8 cellular contexts compared by ENCODE assay signal in genomic region chr22:41746563-41747400, GRCh38. TPM values are rescaled to one million over a fixed set of nuclear protein-coding genes. Genes with fewer than 3 reads are reported as not detected.
DNase-seq lines count a peak whose midpoint lies in the region; ATAC-seq and TF ChIP-seq lines count a peak whose summit lies in the region.

No MANE protein-coding gene starts in this region.

- H3K27ac ChIP-seq in coronary artery (no peak overlapping the region), liver (ENCODE audit: low read depth in 1 of 2, low read length in 2 of 2) (no peak overlapping the region)

- H3K36me3 Mint-ChIP-seq in activated CD4-positive, alpha-beta T cell treated with anti-CD3 and anti-CD28 coated beads for 36 hours (ENCODE audit: low read depth), result no peaks in the 10 kb centered on the region

- POLR2A ChIA-PET in activated CD4-positive, alpha-beta T cell treated with anti-CD3 and anti-CD28 coated beads for 36 hours (lab: Charles Lee), result interaction anchor here (0.6 to 1.4 kb wide), 2 partner anchors 51 to 333 kb away, joined by 3 read pairs; partner anchors contain the start of gene SMDT1

- intact Hi-C loops in activated CD4-positive, alpha-beta T cell treated with anti-CD3 and anti-CD28 coated beads for 36 hours (cut with DNase I, micrococcal nuclease), result loop anchor here (1.0 to 5.0 kb wide), 3 partner anchors 54 to 195 kb away; partner anchors contain the start of gene CCDC134 (in 2 of the 2)

- H3K9me3 Mint-ChIP-seq in activated CD4-positive, alpha-beta T cell treated with anti-CD3 and anti-CD28 coated beads for 36 hours (ENCODE audit: low read depth), result no peaks in the 10 kb centered on the region

- H3K4me3 Mint-ChIP-seq in activated CD4-positive, alpha-beta T cell treated with anti-CD3 and anti-CD28 coated beads for 36 hours, result no peak overlapping the region

- H3K4me1 ChIP-seq in liver (ENCODE audit: control insufficient read depth in 4 of 4, insufficient read depth in 4 of 4, low read length in 3 of 4), result peaks cover 0 to 2% (median 0%) of the 10 kb centered on the region in 4 donors

- CTCF ChIA-PET in activated CD4-positive, alpha-beta T cell treated with anti-CD3 and anti-CD28 coated beads for 36 hours (lab: Charles Lee), result interaction anchor here (0.5 to 1.9 kb wide), 27 partner anchors 8 to 606 kb away, joined by 3 to 13 read pairs (median 4); partner anchors contain the start of gene CCDC134

- no peaks in the 10 kb centered on the region for H3K9me3 ChIP-seq in liver (ENCODE audit: control insufficient read depth in 4 of 4, low read length in 3 of 4)

- TF ChIP-seq CTCF in coronary artery (IDR thresholded peaks at IDR 0.05), result peak; percentile 50
- TF ChIP-seq CTCF in liver (IDR thresholded peaks at IDR 0.05; ENCODE audit: low read depth, low read length, missing input control), result peak; percentile 65

- H3K4me1 Mint-ChIP-seq in activated CD4-positive, alpha-beta T cell treated with anti-CD3 and anti-CD28 coated beads for 36 hours, result peaks cover 3% of the 10 kb centered on the region

- TF ChIP-seq RAD21 in liver (IDR thresholded peaks at IDR 0.05), result peak; percentile 76 to 82

- peak; percentile 46 for DNase-seq in activated gamma-delta T cell treated with Interleukin-2 at 50 U/mL for 16 hours
- no peak for DNase-seq in activated gamma-delta T cell (lab: John Stamatoyannopoulos, UW)
- peak; percentile 75 for DNase-seq in NCI-H2196 treated with DMSO at 0.1 percent for 48 hours (lab: John Stamatoyannopoulos, UW; ENCODE audit: unreplicated experiment)
- DNase-seq in activated CD4-positive, alpha-beta T cell treated with anti-CD3 and anti-CD28 coated beads for 36 hours, result peak; percentile 74
- no peak for DNase-seq in coronary artery (ENCODE audit: low spot score)
- DNase-seq in stimulated activated CD4-positive, alpha-beta T cell treated with anti-CD3 and anti-CD28 coated beads, Interleukin-4, amount 100 ng/mL, for 48 hours (ENCODE audit: low read depth in 2 of 2), result peak; percentile 15 to 53

- no peak overlapping the region for H3K27ac Mint-ChIP-seq in activated CD4-positive, alpha-beta T cell treated with anti-CD3 and anti-CD28 coated beads for 36 hours

- H3K4me3 ChIP-seq in coronary artery, result no peak overlapping the region
- H3K4me3 ChIP-seq in liver (ENCODE audit: low read depth in 1 of 3, low read length in 3 of 3), result no peak overlapping the region

- H3K27me3 ChIP-seq in liver (ENCODE audit: control insufficient read depth in 4 of 4, insufficient read depth in 4 of 4, low read length in 3 of 4), result no peaks in the 10 kb centered on the region

- no peaks in the 10 kb centered on the region for H3K36me3 ChIP-seq in liver (ENCODE audit: control insufficient read depth in 4 of 4, insufficient read depth in 3 of 4, low read depth in 1 of 4, low read length in 3 of 4)

- ATAC-seq in HG03095 (IDR thresholded peaks at IDR 0.05; ENCODE audit: unreplicated experiment), result peak; percentile 70
- peak; percentile 98 for ATAC-seq in activated CD4-positive, alpha-beta T cell treated with anti-CD3 and anti-CD28 coated beads for 36 hours

- no peak overlapping the region for H3K9ac ChIP-seq in liver (ENCODE audit: low read depth in 1 of 2, low read length in 2 of 2)

- WGBS in liver, result 4% methylated on average over 3 of the region's 3 CpGs

- H3K27me3 Mint-ChIP-seq in activated CD4-positive, alpha-beta T cell treated with anti-CD3 and anti-CD28 coated beads for 36 hours, result peaks cover 6% of the 10 kb centered on the region

TF ChIP-seq in liver, 16 proteins besides CTCF, POLR2A, EP300 and RAD21:
- TF ChIP-seq FOXA1 (IDR thresholded peaks at IDR 0.05), result no peak
- TF ChIP-seq HNF4A (conservative IDR thresholded peaks at IDR 0.05), result no peak
- no peak for TF ChIP-seq ATF3 (IDR thresholded peaks at IDR 0.05)
- no peak for TF ChIP-seq MAX (IDR thresholded peaks at IDR 0.05)
- TF ChIP-seq EGR1 (IDR thresholded peaks at IDR 0.05; ENCODE audit: low read depth in 2 of 2), result no peak
- no peak for TF ChIP-seq REST (IDR thresholded peaks at IDR 0.05)
- TF ChIP-seq ZBTB33 (IDR thresholded peaks at IDR 0.05), result no peak
- no peak for TF ChIP-seq TAF1 (conservative IDR thresholded peaks at IDR 0.05)
- no peak for TF ChIP-seq SP1 (IDR thresholded peaks at IDR 0.05)
- TF ChIP-seq HNF4G (IDR thresholded peaks at IDR 0.05), result no peak
- no peak for TF ChIP-seq NR2F2 (IDR thresholded peaks at IDR 0.05)
- no peak for TF ChIP-seq FOXA2 (IDR thresholded peaks at IDR 0.05)
- no peak for TF ChIP-seq YY1 (IDR thresholded peaks at IDR 0.05)
- no peak for TF ChIP-seq RXRA (IDR thresholded peaks at IDR 0.05)
- TF ChIP-seq JUND (IDR thresholded peaks at IDR 0.05), result no peak

RNA-seq across cellular contexts. Expression of gene MEI1, which starts 47.5 kb away (rescaled TPM):
- total RNA-seq in activated CD4-positive, alpha-beta T cell treated with anti-CD3 and anti-CD28 coated beads for 36 hours, result 10 to 100 TPM; 31.5 to 36.8 TPM
- total RNA-seq in liver, result 1 to 10 TPM in 1 of 2 donors, under 1 TPM in 1; 0.33 to 1.0 TPM
- 1 to 10 TPM in 1 of 2 donors, under 1 TPM in 1; 0.43 to 1.3 TPM for polyA plus RNA-seq in liver

RNA-seq across cellular contexts. Expression of gene CCDC134, which starts 53.7 kb away (rescaled TPM):
- total RNA-seq in activated CD4-positive, alpha-beta T cell treated with anti-CD3 and anti-CD28 coated beads for 36 hours, result 10 to 100 TPM; 14.7 to 15.2 TPM
- total RNA-seq in liver, result 10 to 100 TPM; 10.7 to 13.2 TPM
- polyA plus RNA-seq in liver, result 1 to 10 TPM; 2.0 TPM

RNA-seq across cellular contexts. Expression of gene SNU13, which starts 58.1 kb away (rescaled TPM):
- total RNA-seq in activated CD4-positive, alpha-beta T cell treated with anti-CD3 and anti-CD28 coated beads for 36 hours, result 100 to 1,000 TPM; 275 to 281 TPM
- total RNA-seq in liver, result 10 to 100 TPM; 22.3 to 35.3 TPM
- polyA plus RNA-seq in liver, result 100 to 1,000 TPM in 1 of 2 donors, 10 to 100 TPM in 1; 52.6 to 104 TPM

Comparison
In these comparisons a context has a peak if more than half of its experiments do, and no peak if none do; other contexts are left out.
1. DNase-seq: peak in activated gamma-delta T cell treated with Interleukin-2 at 50 U/mL for 16 hours (single experiment), NCI-H2196 treated with DMSO at 0.1 percent for 48 hours (single experiment), activated CD4-positive, alpha-beta T cell treated with anti-CD3 and anti-CD28 coated beads for 36 hours (single experiment) and stimulated activated CD4-positive, alpha-beta T cell treated with anti-CD3 and anti-CD28 coated beads, Interleukin-4, amount 100 ng/mL, for 48 hours (2 of 2); none in activated gamma-delta T cell (single experiment) and coronary artery (single experiment).
2. RNA of gene MEI1, which starts 47.5 kb away (total RNA-seq): 31.5 to 36.8 TPM in activated CD4-positive, alpha-beta T cell treated with anti-CD3 and anti-CD28 coated beads for 36 hours; 0.33 to 1.0 TPM in liver; every median in the first group is over 10 times any median in the second.
3. RNA of gene SNU13, which starts 58.1 kb away (total RNA-seq): 275 to 281 TPM in activated CD4-positive, alpha-beta T cell treated with anti-CD3 and anti-CD28 coated beads for 36 hours; 22.3 to 35.3 TPM in liver; every median in the first group is over 4 times any median in the second.